Comparison of ENCODE assay signal across 9 cellular contexts in the genomic region with DNA sequence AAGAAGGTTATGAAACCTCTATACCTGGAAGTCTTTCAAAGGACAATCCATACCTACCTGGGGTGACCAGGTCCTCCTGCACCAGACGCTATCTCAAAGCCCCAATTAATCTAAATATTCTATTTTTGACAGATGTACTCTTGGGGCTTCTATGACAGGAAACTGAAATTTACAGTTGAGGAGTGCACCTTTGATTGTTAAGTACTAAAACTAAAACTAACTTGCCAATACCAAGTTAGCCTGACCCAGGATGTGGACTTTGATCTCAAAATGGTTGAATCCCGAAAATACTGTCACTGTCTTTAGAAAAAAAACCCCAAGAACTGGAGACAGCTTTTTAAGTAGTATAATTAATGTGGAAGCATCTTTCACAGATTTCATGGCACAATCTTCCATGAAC.
"Had no signal": no experiment of that assay in that cellular context is flagged by ENCODE, and none has a peak within 500 bp of the region (broad histone marks: within the 10 kb centered on the region; RNA-seq: fewer than 3 reads in every experiment).

No MANE protein-coding gene starts in this region.

- H3K9me3 ChIP-seq: HAP-1 had no signal

- H3K27ac ChIP-seq: GM23248 had no signal

- DNase-seq: GM23248, GOT3, H7, H9, HCEC 1CT, HFFc6 had no signal

- ATAC-seq: GM23338, HCT116 had no signal

- H3K4me3 ChIP-seq: GM23248, GM23338, HAP-1 had no signal

- H3K36me3 ChIP-seq: HAP-1 had no signal
